ENCODE assay signal across 20 cellular contexts in genomic region chr22:22880645-22881044, GRCh38. TPM values are rescaled to one million over a fixed set of nuclear protein-coding genes. Genes with fewer than 3 reads are reported as not detected.
"Had no signal": no experiment of that assay in that cellular context is flagged by ENCODE, and none has a peak within 500 bp of the region (broad histone marks: within the 10 kb centered on the region; RNA-seq: fewer than 3 reads in every experiment).

No MANE protein-coding gene starts in this region.

- H3K9me3 Mint-ChIP-seq: activated naive CD4-positive, alpha-beta T cell treated with anti-CD3 and anti-CD28 coated beads, Interleukin-2, amount 10 ng/mL, durations not matched to agents 7 days and 5 days; activated T-helper 17 cell treated with anti-CD3 and anti-CD28 coated beads, Interleukin-2, amount 50 U/mL, for 72 hours; central memory CD8-positive, alpha-beta T cell; dendritic cell treated with granulocyte-macrophage colony-stimulating factor and Interleukin-4, amounts not matched to agents 40 ng/mL and 50 ng/mL, for 4 days; natural killer cell had no signal

- H3K4me3 ChIP-seq: mucosa of descending colon, spleen, suprapubic skin, upper lobe of left lung had no signal

- H3K36me3 Mint-ChIP-seq: activated naive CD4-positive, alpha-beta T cell treated with anti-CD3 and anti-CD28 coated beads, Interleukin-2, amount 10 ng/mL, durations not matched to agents 7 days and 5 days; brain; natural killer cell had no signal

- H3K9me3 ChIP-seq: mucosa of descending colon, suprapubic skin, upper lobe of left lung had no signal

- H3K27me3 ChIP-seq: upper lobe of left lung had no signal

- H3K27ac Mint-ChIP-seq: activated naive CD4-positive, alpha-beta T cell treated with anti-CD3 and anti-CD28 coated beads, Interleukin-2, amount 10 ng/mL, durations not matched to agents 7 days and 5 days; activated T-helper 17 cell treated with anti-CD3 and anti-CD28 coated beads, Interleukin-2, amount 50 U/mL, for 72 hours; dendritic cell treated with granulocyte-macrophage colony-stimulating factor and Interleukin-4, amounts not matched to agents 40 ng/mL and 50 ng/mL, for 4 days had no signal

- H3K4me3 Mint-ChIP-seq: activated naive CD4-positive, alpha-beta T cell treated with anti-CD3 and anti-CD28 coated beads, Interleukin-2, amount 10 ng/mL, durations not matched to agents 7 days and 5 days; activated T-helper 17 cell treated with anti-CD3 and anti-CD28 coated beads, Interleukin-2, amount 50 U/mL, for 72 hours; brain; central memory CD8-positive, alpha-beta T cell; dendritic cell treated with granulocyte-macrophage colony-stimulating factor and Interleukin-4, amounts not matched to agents 40 ng/mL and 50 ng/mL, for 4 days; natural killer cell had no signal

- ATAC-seq: activated T-helper 17 cell treated with anti-CD3 and anti-CD28 coated beads, Interleukin-2, amount 50 U/mL, for 72 hours; esophagus mucosa; mucosa of descending colon; natural killer cell had no signal

- H3K4me1 Mint-ChIP-seq: activated T-helper 17 cell treated with anti-CD3 and anti-CD28 coated beads, Interleukin-2, amount 50 U/mL, for 72 hours; brain had no signal

- DNase-seq: activated CD4-positive, CD25-positive, alpha-beta regulatory T cell treated with anti-CD3 and anti-CD28 coated beads, Interleukin-2, amount 50 U/mL, for 72 hours; activated naive CD4-positive, alpha-beta T cell treated with anti-CD3 and anti-CD28 coated beads, Interleukin-2, amount 10 ng/mL, durations not matched to agents 7 days and 5 days; activated T-cell treated with anti-CD3 and anti-CD28 coated beads for 4 hours; amniotic stem cell; mammary epithelial cell; mucosa of descending colon; natural killer cell; nucleus accumbens; spleen; stimulated activated CD4-positive, alpha-beta T cell treated with anti-CD3 and anti-CD28 coated beads, Interleukin-1b, Interleukin-23, amount 100 ng/mL, for 48 hours; stimulated activated naive CD4-positive, alpha-beta T cell had no signal

- H3K36me3 ChIP-seq: spleen, suprapubic skin, upper lobe of left lung had no signal

RNA-seq across cellular contexts. Expression of gene IGLL5, which starts 7.0 kb away (rescaled TPM):
- total RNA-seq: activated T-helper 17 cell treated with anti-CD3 and anti-CD28 coated beads, Interleukin-2, amount 50 U/mL, for 72 hours; glomerular endothelial cell; mammary epithelial cell; pulmonary artery endothelial cell; suprapubic skin had no signal
